In genomic region chr21:43021756-43022600, GRCh38 we compare ENCODE assay signal across 16 cellular contexts.
"Had no signal": no experiment of that assay in that cellular context is flagged by ENCODE, and none has a peak within 500 bp of the region (broad histone marks: within the 10 kb centered on the region; RNA-seq: fewer than 3 reads in every experiment).

No MANE protein-coding gene starts in this region.

- H3K9me3 ChIP-seq: body of pancreas, esophagus squamous epithelium, prostate gland, right atrium auricular region, suprapubic skin had no signal

- H3K27ac Mint-ChIP-seq: activated CD4-positive, alpha-beta T cell treated with anti-CD3 and anti-CD28 coated beads, Interleukin-2, amount 10 ng/mL, durations not matched to agents 24 days and 14 days; activated naive CD8-positive, alpha-beta T cell had no signal

- H3K4me1 Mint-ChIP-seq: activated CD4-positive, alpha-beta T cell treated with anti-CD3 and anti-CD28 coated beads, Interleukin-2, amount 10 ng/mL, durations not matched to agents 24 days and 14 days; stimulated activated naive CD8-positive, alpha-beta T cell treated with anti-CD3 and anti-CD28 coated beads, Interleukin-15, amount 100 ng/mL, for 72 hours had no signal

- H3K4me3 Mint-ChIP-seq: activated CD4-positive, alpha-beta T cell treated with anti-CD3 and anti-CD28 coated beads, Interleukin-2, amount 10 ng/mL, durations not matched to agents 24 days and 14 days; activated naive CD8-positive, alpha-beta T cell; stimulated activated naive CD8-positive, alpha-beta T cell treated with anti-CD3 and anti-CD28 coated beads, Interleukin-15, amount 100 ng/mL, for 72 hours had no signal

- H3K36me3 ChIP-seq: prostate gland had no signal

- H3K4me1 ChIP-seq: body of pancreas, esophagus squamous epithelium, prostate gland, right atrium auricular region, suprapubic skin had no signal

- H3K4me3 ChIP-seq: body of pancreas, esophagus squamous epithelium, prostate gland, right atrium auricular region, suprapubic skin had no signal

- DNase-seq: activated CD4-positive, alpha-beta T cell treated with anti-CD3 and anti-CD28 coated beads, Interleukin-2, amount 10 ng/mL, durations not matched to agents 24 days and 14 days; activated gamma-delta T cell treated with Interleukin-2 at 50 U/mL for 16 hours; amygdala; body of pancreas; dermis blood vessel endothelial cell; effector memory CD4-positive, alpha-beta T cell; esophagus squamous epithelium; stimulated activated CD4-positive, alpha-beta T cell treated with anti-CD3 and anti-CD28 coated beads, Interleukin-2, amount 100 ng/mL, for 24 hours; stimulated activated naive CD8-positive, alpha-beta T cell treated with anti-CD3 and anti-CD28 coated beads, Interleukin-15, amount 100 ng/mL, for 72 hours; T-helper 1 cell; T-helper 9 cell; trophoblast cell had no signal

- H3K27ac ChIP-seq: body of pancreas, esophagus squamous epithelium, right atrium auricular region, suprapubic skin had no signal

- H3K27me3 ChIP-seq: body of pancreas, esophagus squamous epithelium, right atrium auricular region, suprapubic skin had no signal

- H3K9me3 Mint-ChIP-seq: activated CD4-positive, alpha-beta T cell treated with anti-CD3 and anti-CD28 coated beads, Interleukin-2, amount 10 ng/mL, durations not matched to agents 24 days and 14 days; stimulated activated naive CD8-positive, alpha-beta T cell treated with anti-CD3 and anti-CD28 coated beads, Interleukin-15, amount 100 ng/mL, for 72 hours had no signal

- ATAC-seq: body of pancreas; stimulated activated naive CD8-positive, alpha-beta T cell treated with anti-CD3 and anti-CD28 coated beads, Interleukin-15, amount 100 ng/mL, for 72 hours had no signal
